ENCODE assay signal across 12 cellular contexts in the genomic region with DNA sequence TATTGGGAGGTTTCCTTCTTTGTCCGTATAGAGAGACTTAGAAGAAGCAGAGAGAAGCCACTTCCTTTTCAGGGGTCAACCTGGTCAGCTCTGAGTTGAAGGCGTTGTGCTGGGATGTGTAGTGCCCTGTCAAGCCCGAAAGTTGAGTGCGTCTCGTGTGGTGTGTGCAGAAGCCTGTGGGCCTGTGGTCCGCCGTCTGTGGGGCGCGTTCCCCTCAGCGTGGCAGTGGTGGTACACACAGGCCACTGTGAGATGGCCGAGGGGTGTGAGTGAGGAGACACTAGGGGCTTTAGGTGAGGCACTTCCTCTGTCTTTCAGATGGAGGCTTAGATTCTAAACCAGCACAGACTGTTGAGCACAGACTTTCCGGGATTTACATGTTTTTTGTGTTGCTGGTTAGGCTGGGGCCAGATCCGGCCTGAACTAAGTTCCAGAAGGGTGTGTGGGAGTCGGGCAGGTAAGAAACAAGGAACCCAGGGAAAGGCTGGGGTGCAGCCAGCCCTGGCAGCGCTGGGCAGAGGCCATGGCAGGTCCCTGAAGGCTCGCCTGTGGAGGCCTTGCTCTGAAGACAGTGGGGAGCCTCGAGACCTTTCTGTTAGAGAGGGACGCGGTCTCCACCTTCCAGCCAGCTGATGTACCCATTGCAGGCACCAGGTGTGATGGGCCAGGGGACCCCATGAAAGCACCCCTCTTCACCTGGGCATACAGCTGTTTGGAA.
"Had no signal": no experiment of that assay in that cellular context is flagged by ENCODE, and none has a peak within 500 bp of the region (broad histone marks: within the 10 kb centered on the region; RNA-seq: fewer than 3 reads in every experiment).

No MANE protein-coding gene starts in this region.

- H3K36me3 Mint-ChIP-seq: type B pancreatic cell had no signal

- DNase-seq: activated CD4-positive, alpha-beta T cell treated with anti-CD3 and anti-CD28 coated beads for 1 hour; activated CD4-positive, alpha-beta T cell treated with anti-CD3 and anti-CD28 coated beads, Interleukin-2, amount 50 U/mL, for 48 hours; activated naive CD4-positive, alpha-beta T cell treated with Interleukin-2 at 50 U/mL for 16 hours; body of pancreas; esophagus squamous epithelium; foreskin fibroblast; glutamatergic neuron; pancreas; SJCRH30; small intestine had no signal

- H3K9me3 Mint-ChIP-seq: T-helper 2 cell treated with Interferon-gamma antibody and Interleukin-4, amounts not matched to agents 5 μg/mL and 100 μg/mL, for 36 hours; type B pancreatic cell had no signal

- H3K4me3 Mint-ChIP-seq: T-helper 2 cell treated with Interferon-gamma antibody and Interleukin-4, amounts not matched to agents 5 μg/mL and 100 μg/mL, for 36 hours; type B pancreatic cell had no signal

- H3K27me3 Mint-ChIP-seq: type B pancreatic cell had no signal

- H3K27ac Mint-ChIP-seq: T-helper 2 cell treated with Interferon-gamma antibody and Interleukin-4, amounts not matched to agents 5 μg/mL and 100 μg/mL, for 36 hours; type B pancreatic cell had no signal

- ATAC-seq: body of pancreas, pancreas had no signal
